8 cellular contexts compared by ENCODE assay signal in genomic region chr19:38433268-38433733, GRCh38. TPM values are rescaled to one million over a fixed set of nuclear protein-coding genes. Genes with fewer than 3 reads are reported as not detected.
DNase-seq lines count a peak whose midpoint lies in the region; ATAC-seq, FAIRE-seq and TF ChIP-seq lines count a peak whose summit lies in the region.

Gene RYR1 (plus strand): TSS chr19:38433691. CDS start chr19:38433830, 139 bp downstream.

- intact Hi-C loops in MCF 10A (cut with micrococcal nuclease) (no loop called here), mammary epithelial cell (cut with micrococcal nuclease) (no loop called here), pancreas (cut with DNase I) (no loop called here)
- intact Hi-C loops in activated CD8-positive, alpha-beta T cell treated with anti-CD3 and anti-CD28 coated beads for 36 hours (cut with micrococcal nuclease), result no loop called here

- no peak within 1 kb of the TSS for H2AFZ ChIP-seq in mammary epithelial cell (ENCODE audit: low read depth, low read length)

- TF ChIP-seq CTCF in MCF 10A (IDR thresholded peaks at IDR 0.05; ENCODE audit: unreplicated experiment), result no peak
- no peak for TF ChIP-seq CTCF in mammary epithelial cell (conservative IDR thresholded peaks at IDR 0.05 in 1 of 2, IDR thresholded peaks at IDR 0.05 in 1 of 2; ENCODE audit: extremely low read depth in 1 of 2, insufficient read depth in 1 of 2, low read depth in 1 of 2, low read length in 2 of 2)
- no peak for TF ChIP-seq CTCF in activated CD8-positive, alpha-beta T cell treated with anti-CD3 and anti-CD28 coated beads for 36 hours (IDR thresholded peaks at IDR 0.05)
- no peak for TF ChIP-seq CTCF in gastroesophageal sphincter (IDR thresholded peaks at IDR 0.05)
- no peak for TF ChIP-seq CTCF in pancreas (IDR thresholded peaks at IDR 0.05)

- H3K4me2 ChIP-seq in mammary epithelial cell (ENCODE audit: insufficient read depth, low read depth, low read length), result no peak within 1 kb of the TSS

- BruUV-seq in MCF 10A (replicated peaks; lab: Mats Ljungman, UMichigan) (no TSS peak), mammary epithelial cell (replicated peaks; lab: Mats Ljungman, UMichigan) (no TSS peak)

- no peaks in the 10 kb centered on the region for H3K79me2 ChIP-seq in mammary epithelial cell (ENCODE audit: insufficient read depth, low read length)

- H3K4me1 Mint-ChIP-seq in MCF 10A (ENCODE audit: insufficient read depth, unreplicated experiment), result no peaks in the 10 kb centered on the region
- H3K4me1 Mint-ChIP-seq in activated CD8-positive, alpha-beta T cell treated with anti-CD3 and anti-CD28 coated beads for 36 hours (ENCODE audit: low read depth), result peaks cover 19% of the 10 kb centered on the region

- no peaks in the 10 kb centered on the region for H3K36me3 Mint-ChIP-seq in MCF 10A (ENCODE audit: insufficient read depth, unreplicated experiment)
- H3K36me3 Mint-ChIP-seq in activated CD8-positive, alpha-beta T cell treated with anti-CD3 and anti-CD28 coated beads for 36 hours (ENCODE audit: low read depth), result no peaks in the 10 kb centered on the region

- CTCF ChIA-PET in MCF 10A (lab: Yijun Ruan, JAX) (no interaction called here), mammary epithelial cell (lab: Charles Lee; ENCODE audit: low non-redundant PET) (no interaction called here)
- CTCF ChIA-PET in activated CD8-positive, alpha-beta T cell treated with anti-CD3 and anti-CD28 coated beads for 36 hours (lab: Charles Lee), result interaction anchor here (1.2 kb wide), 1 partner anchor 110 kb away, joined by 3 read pairs; no protein-coding TSS in a partner anchor

- FAIRE-seq in pancreas (lab: Jason Lieb, UNC), result no peak

- dilution Hi-C loops in mammary epithelial cell (cut with HindIII; ENCODE audit: low sequenced_read_pairs), result no loop called here

- in situ Hi-C loops in mammary epithelial cell (cut with MboI; ENCODE audit: low sequenced_read_pairs in 2 of 2), result no loop called here

- ATAC-seq in activated CD8-positive, alpha-beta T cell treated with anti-CD3 and anti-CD28 coated beads for 36 hours, result peak; percentile 75
- ATAC-seq in gastroesophageal sphincter (peak; percentile 68), pancreas (peak in 3 of 4 donors; percentile 64 to 88 (median 69)), HG03095 (IDR thresholded peaks at IDR 0.05; ENCODE audit: unreplicated experiment) (no peak), GM19397 (IDR thresholded peaks at IDR 0.05; ENCODE audit: unreplicated experiment) (no peak)

- 10% methylated on average over 7 of the region's 20 CpGs for WGBS in mammary epithelial cell (ENCODE audit: low coverage, missing lambda C conversion rate)
- 0 to 34% methylated on average over 6 to 15 of the region's 20 CpGs for WGBS in gastroesophageal sphincter (ENCODE audit: low coverage in 1 of 2), 2 donors
- 15 to 17% methylated on average over 20 of the region's 20 CpGs for WGBS in pancreas, 2 donors

- no peak within 1 kb of the TSS for H3K4me3 Mint-ChIP-seq in MCF 10A (ENCODE audit: unreplicated experiment)
- peak within 1 kb of the TSS; percentile 40 for H3K4me3 Mint-ChIP-seq in activated CD8-positive, alpha-beta T cell treated with anti-CD3 and anti-CD28 coated beads for 36 hours

- DNase-seq in MCF 10A (ENCODE audit: unreplicated experiment) (peak; percentile 44), mammary epithelial cell (no peak), pancreas (peak in 2 of 6 donors; percentile 24 to 41), COR-L47 (lab: John Stamatoyannopoulos, UW) (no peak)
- DNase-seq in activated CD8-positive, alpha-beta T cell treated with anti-CD3 and anti-CD28 coated beads for 36 hours, result peak; percentile 73

- peaks cover 30% of the 10 kb centered on the region for H3K27me3 Mint-ChIP-seq in MCF 10A (ENCODE audit: insufficient read depth, unreplicated experiment)
- peaks cover 21% of the 10 kb centered on the region for H3K27me3 Mint-ChIP-seq in activated CD8-positive, alpha-beta T cell treated with anti-CD3 and anti-CD28 coated beads for 36 hours

- H3K9me3 Mint-ChIP-seq in MCF 10A (ENCODE audit: unreplicated experiment), result no peaks in the 10 kb centered on the region
- no peaks in the 10 kb centered on the region for H3K9me3 Mint-ChIP-seq in activated CD8-positive, alpha-beta T cell treated with anti-CD3 and anti-CD28 coated beads for 36 hours

- no peaks in the 10 kb centered on the region for H4K20me1 ChIP-seq in mammary epithelial cell (ENCODE audit: insufficient read depth, low read length)

- no peaks in the 10 kb centered on the region for H3K36me3 ChIP-seq in mammary epithelial cell (ENCODE audit: insufficient read depth, low read length)
- no peaks in the 10 kb centered on the region for H3K36me3 ChIP-seq in gastroesophageal sphincter
- no peaks in the 10 kb centered on the region for H3K36me3 ChIP-seq in pancreas

- H3K9me3 ChIP-seq in mammary epithelial cell (replicated peaks; ENCODE audit: insufficient read depth, low read length) (no peaks in the 10 kb centered on the region), gastroesophageal sphincter (no peaks in the 10 kb centered on the region), pancreas (no peaks in the 10 kb centered on the region)

- POLR2A ChIA-PET in MCF 10A (lab: Yijun Ruan, JAX), result no interaction called here
- POLR2A ChIA-PET in activated CD8-positive, alpha-beta T cell treated with anti-CD3 and anti-CD28 coated beads for 36 hours (lab: Charles Lee), result no interaction called here

- H3K27me3 ChIP-seq in mammary epithelial cell (ENCODE audit: insufficient read depth, low read length) (peaks cover 3% of the 10 kb centered on the region), gastroesophageal sphincter (peaks cover 73% of the 10 kb centered on the region), pancreas (no peaks in the 10 kb centered on the region)

- H3K27ac ChIP-seq in mammary epithelial cell (ENCODE audit: insufficient read depth, low read depth, low read length), result no peak within 1 kb of the TSS
- no peak within 1 kb of the TSS for H3K27ac ChIP-seq in gastroesophageal sphincter
- H3K27ac ChIP-seq in pancreas, result no peak within 1 kb of the TSS

- H3K4me1 ChIP-seq in mammary epithelial cell (ENCODE audit: insufficient read depth, low read length) (no peaks in the 10 kb centered on the region), gastroesophageal sphincter (peaks cover 0 to 8% (median 0%) of the 10 kb centered on the region in 3 donors), pancreas (no peaks in the 10 kb centered on the region)

- TF ChIP-seq EP300 in gastroesophageal sphincter (IDR thresholded peaks at IDR 0.05), result no peak

- no peak within 1 kb of the TSS for H3K27ac Mint-ChIP-seq in MCF 10A (ENCODE audit: low read depth, unreplicated experiment)
- no peak within 1 kb of the TSS for H3K27ac Mint-ChIP-seq in activated CD8-positive, alpha-beta T cell treated with anti-CD3 and anti-CD28 coated beads for 36 hours

- TF ChIP-seq POLR2A in gastroesophageal sphincter (IDR thresholded peaks at IDR 0.05), result no peak

- H3K4me3 ChIP-seq in mammary epithelial cell (replicated peaks in 1 of 3; ENCODE audit: insufficient read depth in 1 of 3, low read depth in 2 of 3, low read length in 3 of 3) (no peak within 1 kb of the TSS), gastroesophageal sphincter (peak within 1 kb of the TSS in 1 of 2 donors; percentile 35), pancreas (no peak within 1 kb of the TSS)

- H3K9ac ChIP-seq in mammary epithelial cell (ENCODE audit: insufficient read depth, low read length), result no peak within 1 kb of the TSS

RNA-seq across cellular contexts. Expression of gene RYR1, which starts in this region (rescaled TPM):
- total RNA-seq in MCF 10A (2022) (0.28 and 0.32 TPM in 2 replicates), mammary epithelial cell (1 to 10 TPM in 1 of 2 donors, under 1 TPM in 1; 0.07 to 1.0 TPM), gastroesophageal sphincter (1 to 10 TPM in 3 of 4 donors, under 1 TPM in 1; 0.82 to 1.6 (median 1.5) TPM), pancreas (1 to 10 TPM in 1 of 6 donors, under 1 TPM in 5; 0.19 to 1.0 (median 0.37) TPM)
- polyA plus RNA-seq in mammary epithelial cell (0.06 TPM), pancreas (1 to 10 TPM in 1 of 2 donors, under 1 TPM in 1; 0.68 to 1.4 TPM)
- not detected for polyA minus RNA-seq in mammary epithelial cell
- 1 to 10 TPM in 1 of 2 experiments, under 1 TPM in 1; 0.63 to 1.2 TPM for total RNA-seq in activated CD8-positive, alpha-beta T cell treated with anti-CD3 and anti-CD28 coated beads for 36 hours

Comparison
In these comparisons a context has a peak if more than half of its experiments do, and no peak if none do; other contexts are left out.
1. Peak in DNase-seq in MCF 10A; RNA of the gene not detected or under 1 TPM.
2. ATAC-seq: peak in activated CD8-positive, alpha-beta T cell treated with anti-CD3 and anti-CD28 coated beads for 36 hours (single experiment), gastroesophageal sphincter (single experiment) and pancreas (3 of 4); none in HG03095 (single experiment) and GM19397 (single experiment).